10 cellular contexts compared by ENCODE assay signal in the genomic region with DNA sequence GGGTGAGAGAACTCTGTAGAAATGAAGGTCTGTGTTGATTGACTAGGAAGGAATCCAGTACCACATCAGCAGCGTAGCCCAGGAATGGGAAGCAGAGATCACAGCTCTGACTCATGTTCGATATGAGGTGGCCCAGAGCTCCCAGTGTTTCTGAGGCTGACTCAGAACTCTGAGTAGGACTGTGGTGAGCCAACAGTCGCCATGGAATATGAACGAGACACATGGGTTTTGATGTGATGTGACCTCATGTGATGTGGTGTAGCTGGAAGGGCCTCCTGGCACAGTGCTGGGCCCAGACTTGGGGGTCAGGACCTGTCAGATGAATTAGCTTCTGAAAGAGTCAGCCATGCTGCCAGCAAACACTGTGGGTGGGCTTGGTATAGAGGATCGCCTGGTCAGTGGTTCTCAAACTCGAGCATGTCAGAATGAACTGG.
A peak's percentile ranks its signal among the peaks of the same experiment; 100 is the strongest.
DNase-seq lines count a peak whose midpoint lies in the region; ATAC-seq and TF ChIP-seq lines count a peak whose summit lies in the region.
"Had no signal": no experiment of that assay in that cellular context is flagged by ENCODE, and none has a peak within 500 bp of the region (broad histone marks: within the 10 kb centered on the region; RNA-seq: fewer than 3 reads in every experiment).

No MANE protein-coding gene starts in this region.

- no peaks in the 10 kb centered on the region for H3K27me3 ChIP-seq in SJCRH30

- H3K4me3 Mint-ChIP-seq in activated T-cell treated with anti-CD3 and anti-CD28 coated beads, Interleukin-2, amount 50 U/mL, for 24 hours: no peak overlapping the region
- H3K4me3 Mint-ChIP-seq in endothelial cell (ENCODE audit: unreplicated experiment): no peak overlapping the region
- H3K4me3 Mint-ChIP-seq: CD4-positive, CD25-positive, alpha-beta regulatory T cell had no signal

- H3K27ac ChIP-seq in SJCRH30: no peak overlapping the region

- no peak overlapping the region for H3K27ac Mint-ChIP-seq in activated T-cell treated with anti-CD3 and anti-CD28 coated beads, Interleukin-2, amount 50 U/mL, for 24 hours
- H3K27ac Mint-ChIP-seq in endothelial cell (ENCODE audit: unreplicated experiment): no peak overlapping the region
- H3K27ac Mint-ChIP-seq: CD4-positive, CD25-positive, alpha-beta regulatory T cell had no signal

- no peaks in the 10 kb centered on the region for H3K36me3 Mint-ChIP-seq in activated T-cell treated with anti-CD3 and anti-CD28 coated beads, Interleukin-2, amount 50 U/mL, for 24 hours (ENCODE audit: low read depth)
- no peaks in the 10 kb centered on the region for H3K36me3 Mint-ChIP-seq in endothelial cell (ENCODE audit: low read depth, unreplicated experiment)
- H3K36me3 Mint-ChIP-seq: CD4-positive, CD25-positive, alpha-beta regulatory T cell had no signal

- peak; percentile 36 to 47 for DNase-seq in activated T-cell treated with anti-CD3 and anti-CD28 coated beads, Interleukin-2, amount 50 U/mL, for 48 hours
- DNase-seq in activated T-cell treated with anti-CD3 and anti-CD28 coated beads, Interleukin-2, amount 50 U/mL, for 24 hours: no peak
- DNase-seq in SJCRH30 (peak; percentile 27 to 30), fibroblast of the aortic adventitia (ENCODE audit: low read depth) (peak; percentile 92), endothelial cell (ENCODE audit: low spot score) (no peak)
- peak; percentile 30 for DNase-seq in stimulated activated naive CD8-positive, alpha-beta T cell treated with anti-CD3 and anti-CD28 coated beads, Interleukin-15, Interleukin-2, amounts not matched to agents 100 U/mL and 50 U/mL, for 24 hours
- DNase-seq: CD4-positive, CD25-positive, alpha-beta regulatory T cell; kidney had no signal

- no peaks in the 10 kb centered on the region for H3K9me3 Mint-ChIP-seq in activated T-cell treated with anti-CD3 and anti-CD28 coated beads, Interleukin-2, amount 50 U/mL, for 24 hours
- H3K9me3 Mint-ChIP-seq in endothelial cell (ENCODE audit: unreplicated experiment): no peaks in the 10 kb centered on the region
- H3K9me3 Mint-ChIP-seq: CD4-positive, CD25-positive, alpha-beta regulatory T cell had no signal

- H3K4me1 ChIP-seq in SJCRH30: 0 out of 2 replicates have a peak, but pooled peaks cover 2% of the 10 kb centered on the region

- H3K36me3 ChIP-seq in SJCRH30: no peaks in the 10 kb centered on the region

- H3K9me3 ChIP-seq in SJCRH30 (replicated peaks): no peaks in the 10 kb centered on the region

- H3K4me1 Mint-ChIP-seq in activated T-cell treated with anti-CD3 and anti-CD28 coated beads, Interleukin-2, amount 50 U/mL, for 24 hours (ENCODE audit: low read depth): peaks cover 11% of the 10 kb centered on the region
- no peaks in the 10 kb centered on the region for H3K4me1 Mint-ChIP-seq in endothelial cell (ENCODE audit: unreplicated experiment)

- TF ChIP-seq CTCF in fibroblast of the aortic adventitia (IDR thresholded peaks at IDR 0.05; ENCODE audit: insufficient read depth, low read length) (no peak), endothelial cell (IDR thresholded peaks at IDR 0.05; ENCODE audit: unreplicated experiment) (no peak)

- H3K27me3 Mint-ChIP-seq in activated T-cell treated with anti-CD3 and anti-CD28 coated beads, Interleukin-2, amount 50 U/mL, for 24 hours: peaks cover 19% of the 10 kb centered on the region
- no peaks in the 10 kb centered on the region for H3K27me3 Mint-ChIP-seq in endothelial cell (ENCODE audit: unreplicated experiment)

- H3K4me3 ChIP-seq in SJCRH30: no peak overlapping the region
- no peak overlapping the region for H3K4me3 ChIP-seq in fibroblast of the aortic adventitia (ENCODE audit: low read depth, low read length)

- peak; percentile 97 for ATAC-seq in stimulated activated naive CD8-positive, alpha-beta T cell treated with anti-CD3 and anti-CD28 coated beads, Interleukin-15, Interleukin-2, amounts not matched to agents 100 U/mL and 50 U/mL, for 24 hours
- no peak for ATAC-seq in GM21825 (IDR thresholded peaks at IDR 0.05; ENCODE audit: unreplicated experiment)
- no peak for ATAC-seq in GM21381 (IDR thresholded peaks at IDR 0.05; ENCODE audit: unreplicated experiment)

Comparison
In these comparisons a context has a peak if more than half of its experiments do, and no peak if none do; other contexts are left out.
1. DNase-seq: peak in activated T-cell treated with anti-CD3 and anti-CD28 coated beads, Interleukin-2, amount 50 U/mL, for 48 hours (2 of 2), SJCRH30 (2 of 2), fibroblast of the aortic adventitia (single experiment) and stimulated activated naive CD8-positive, alpha-beta T cell treated with anti-CD3 and anti-CD28 coated beads, Interleukin-15, Interleukin-2, amounts not matched to agents 100 U/mL and 50 U/mL, for 24 hours (single experiment); none in activated T-cell treated with anti-CD3 and anti-CD28 coated beads, Interleukin-2, amount 50 U/mL, for 24 hours (single experiment) and endothelial cell (single experiment).